In the genomic region with DNA sequence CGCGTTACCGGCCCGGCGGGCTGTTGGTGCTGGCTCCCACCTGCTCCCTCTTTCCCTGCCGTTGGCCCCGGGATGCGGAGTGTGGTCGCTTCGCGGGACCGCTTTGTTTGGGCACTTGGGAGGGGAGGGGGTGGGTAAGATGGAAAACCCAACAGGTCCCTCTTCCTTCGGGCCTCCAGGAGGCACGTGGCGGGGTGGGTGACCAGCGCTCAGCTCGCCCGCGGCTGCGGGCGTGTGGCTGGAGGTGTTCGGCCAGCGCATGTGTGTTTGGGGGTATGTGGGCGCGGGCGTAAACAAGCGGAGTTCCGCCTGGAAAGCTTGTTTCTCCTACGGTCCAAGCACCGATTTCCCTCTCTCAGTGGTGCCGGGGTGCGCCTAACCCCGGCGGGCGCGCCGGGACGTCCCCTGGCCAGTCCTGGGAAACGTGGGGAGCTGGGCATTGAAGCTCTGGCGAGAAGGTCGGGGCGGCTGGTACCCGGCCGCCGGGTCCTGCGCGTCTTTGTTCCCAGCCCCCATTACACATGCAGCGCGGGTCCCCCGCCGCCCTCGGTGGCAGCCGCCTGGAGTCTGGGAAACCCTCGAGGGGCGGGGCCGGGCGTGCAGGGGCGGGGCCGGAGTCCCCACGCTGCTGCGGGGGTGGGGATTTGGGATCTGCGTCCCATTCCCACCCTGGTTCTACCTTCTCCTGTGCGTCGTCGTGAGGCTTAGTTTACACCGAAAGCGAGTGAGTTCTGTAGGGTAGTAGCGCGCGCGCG, we compare ENCODE assay signal across 1 cellular context.
TF ChIP-seq lines count a peak whose summit lies in the region.

No MANE protein-coding gene starts in this region.

TF ChIP-seq in K562, 482 proteins besides CTCF, POLR2A, EP300 and RAD21 (continued from another document and continues in another):
- TF ChIP-seq, protein P1, sequence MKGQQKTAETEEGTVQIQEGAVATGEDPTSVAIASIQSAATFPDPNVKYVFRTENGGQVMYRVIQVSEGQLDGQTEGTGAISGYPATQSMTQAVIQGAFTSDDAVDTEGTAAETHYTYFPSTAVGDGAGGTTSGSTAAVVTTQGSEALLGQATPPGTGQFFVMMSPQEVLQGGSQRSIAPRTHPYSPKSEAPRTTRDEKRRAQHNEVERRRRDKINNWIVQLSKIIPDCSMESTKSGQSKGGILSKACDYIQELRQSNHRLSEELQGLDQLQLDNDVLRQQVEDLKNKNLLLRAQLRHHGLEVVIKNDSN (CRISPR knock-in tag; IDR thresholded peaks at IDR 0.05), result peak; percentile 13; the same call in 1 of the 2 replicates
- TF ChIP-seq, protein P2, sequence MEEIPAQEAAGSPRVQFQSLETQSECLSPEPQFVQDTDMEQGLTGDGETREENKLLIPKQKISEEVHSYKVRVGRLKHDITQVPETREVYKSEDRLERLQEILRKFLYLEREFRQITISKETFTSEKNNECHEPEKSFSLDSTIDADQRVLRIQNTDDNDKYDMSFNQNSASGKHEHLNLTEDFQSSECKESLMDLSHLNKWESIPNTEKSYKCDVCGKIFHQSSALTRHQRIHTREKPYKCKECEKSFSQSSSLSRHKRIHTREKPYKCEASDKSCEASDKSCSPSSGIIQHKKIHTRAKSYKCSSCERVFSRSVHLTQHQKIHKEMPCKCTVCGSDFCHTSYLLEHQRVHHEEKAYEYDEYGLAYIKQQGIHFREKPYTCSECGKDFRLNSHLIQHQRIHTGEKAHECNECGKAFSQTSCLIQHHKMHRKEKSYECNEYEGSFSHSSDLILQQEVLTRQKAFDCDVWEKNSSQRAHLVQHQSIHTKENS (CRISPR knock-in tag; IDR thresholded peaks at IDR 0.05), result no peak
- TF ChIP-seq ZNF175 (CRISPR knock-in tag; IDR thresholded peaks at IDR 0.05; ENCODE audit: low read depth) (no peak), TBL1XR1 (IDR thresholded peaks at IDR 0.05; ENCODE audit: low read length in 2 of 2) (no peak), SREBF2 (CRISPR knock-in tag; IDR thresholded peaks at IDR 0.05) (no peak), FOXJ3 (CRISPR knock-in tag; IDR thresholded peaks at IDR 0.05) (no peak), ZNF41 (CRISPR knock-in tag; conservative IDR thresholded peaks at IDR 0.05) (no peak), ZNF717 (CRISPR knock-in tag; IDR thresholded peaks at IDR 0.05) (no peak), ZKSCAN3 (CRISPR knock-in tag; IDR thresholded peaks at IDR 0.05) (no peak), CCNT2 (IDR thresholded peaks at IDR 0.05; ENCODE audit: borderline replicate concordance, extremely low read depth, insufficient read length, low read depth, low read length) (peak; percentile 41), SOX6 (IDR thresholded peaks at IDR 0.05) (no peak), MTA2 (IDR thresholded peaks at IDR 0.05; ENCODE audit: low read depth) (no peak), TAF9B (IDR thresholded peaks at IDR 0.05; ENCODE audit: partially characterized antibody) (no peak), YY1 (IDR thresholded peaks at IDR 0.05; ENCODE audit: borderline replicate concordance in 1 of 3, control insufficient read depth in 1 of 3, extremely low read depth in 1 of 3, insufficient read depth in 3 of 3, insufficient read length in 1 of 3, insufficient replicate concordance in 2 of 3, low read depth in 1 of 3, low read length in 2 of 3) (peak in 1 of 3 experiments; percentile 16), TRIM28 (IDR thresholded peaks at IDR 0.05) (no peak), ELF4 (CRISPR knock-in tag; IDR thresholded peaks at IDR 0.05) (no peak), NFIC (IDR thresholded peaks at IDR 0.05) (no peak), NRF1 (conservative IDR thresholded peaks at IDR 0.05 in 1 of 2, IDR thresholded peaks at IDR 0.05 in 1 of 2) (peak; percentile 50 to 62), ZNF197 (CRISPR knock-in tag; IDR thresholded peaks at IDR 0.05; ENCODE audit: low read depth) (no peak), CBX5 (IDR thresholded peaks at IDR 0.05; ENCODE audit: borderline replicate concordance, low read depth) (no peak), CREM (IDR thresholded peaks at IDR 0.05; ENCODE audit: low read depth) (peak; percentile 39), MYC (IDR thresholded peaks at IDR 0.05; ENCODE audit: low read depth, low read length) (no peak; the same call in 1 of the 2 replicates), MYC (CRISPR knock-in tag; IDR thresholded peaks at IDR 0.05; ENCODE audit: borderline replicate concordance, low read depth) (peak; percentile 69), CXXC5 (CRISPR knock-in tag; IDR thresholded peaks at IDR 0.05) (peak; percentile 65), HMGN3 (IDR thresholded peaks at IDR 0.05; ENCODE audit: borderline replicate concordance, extremely low read depth, insufficient read length, low read depth, low read length) (peak; percentile 56), ZBTB7A (IDR thresholded peaks at IDR 0.05; ENCODE audit: borderline replicate concordance, control insufficient read depth, low read depth, low read length) (peak; percentile 7; the same call in 1 of the 2 replicates), FOXK2 (conservative IDR thresholded peaks at IDR 0.05 in 1 of 2, IDR thresholded peaks at IDR 0.05 in 1 of 2; ENCODE audit: low read depth in 2 of 2) (0 out of 4 replicates have a peak, but pooled peaks have one; percentile 17 to 30)
- TF ChIP-seq, protein P3, sequence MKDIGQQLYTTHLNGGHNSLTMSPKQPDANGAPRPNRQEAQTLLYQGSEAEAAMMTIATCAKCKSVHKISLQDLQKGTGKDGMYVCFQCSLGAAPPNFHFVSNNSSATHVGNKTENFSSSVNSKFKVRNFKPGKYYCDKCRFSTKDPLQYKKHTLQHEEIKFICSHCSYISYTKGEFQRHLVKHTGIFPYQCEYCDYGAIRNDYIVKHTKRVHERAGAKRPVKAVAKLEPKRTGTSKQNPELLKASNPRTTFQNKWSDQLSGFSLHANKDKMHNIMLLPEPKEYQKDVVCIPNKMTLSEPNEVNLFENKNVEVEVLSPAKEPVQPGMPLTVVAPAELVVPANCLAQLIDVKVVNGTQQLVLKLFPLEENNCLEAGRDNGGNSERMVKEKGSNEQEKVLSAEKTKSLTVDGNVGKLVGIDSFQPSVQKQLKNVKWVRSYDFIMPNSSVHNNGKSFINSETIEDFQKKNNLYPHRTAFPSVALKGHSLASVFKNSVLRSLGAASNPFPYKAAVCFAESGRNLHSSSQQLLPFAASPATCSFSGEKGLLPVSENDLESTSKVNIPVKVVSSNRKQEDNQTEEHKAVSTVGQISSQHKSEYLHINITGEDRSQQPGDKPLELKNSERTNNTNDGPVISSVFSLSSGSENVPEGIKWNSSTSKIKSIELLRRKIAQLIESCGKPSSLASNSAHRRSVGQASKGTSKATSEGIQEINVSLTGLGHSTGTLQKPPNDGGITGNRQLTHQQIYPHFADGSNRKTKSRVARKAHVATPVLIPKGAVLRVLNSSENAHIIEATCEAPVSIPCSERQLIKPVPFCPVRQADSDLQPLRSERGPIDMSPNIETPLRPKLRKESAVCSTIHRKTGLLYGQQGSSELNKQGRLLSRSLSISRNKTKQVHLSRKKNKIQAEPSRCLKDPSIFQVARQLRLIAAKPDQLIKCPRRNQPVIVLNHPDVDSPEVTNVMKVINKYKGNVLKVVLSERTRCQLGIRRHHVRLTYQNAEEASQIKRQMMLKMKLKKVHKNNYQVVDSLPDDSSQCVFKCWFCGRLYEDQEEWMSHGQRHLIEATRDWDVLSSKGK (CRISPR knock-in tag; IDR thresholded peaks at IDR 0.05), result no peak
- TF ChIP-seq, protein P4, sequence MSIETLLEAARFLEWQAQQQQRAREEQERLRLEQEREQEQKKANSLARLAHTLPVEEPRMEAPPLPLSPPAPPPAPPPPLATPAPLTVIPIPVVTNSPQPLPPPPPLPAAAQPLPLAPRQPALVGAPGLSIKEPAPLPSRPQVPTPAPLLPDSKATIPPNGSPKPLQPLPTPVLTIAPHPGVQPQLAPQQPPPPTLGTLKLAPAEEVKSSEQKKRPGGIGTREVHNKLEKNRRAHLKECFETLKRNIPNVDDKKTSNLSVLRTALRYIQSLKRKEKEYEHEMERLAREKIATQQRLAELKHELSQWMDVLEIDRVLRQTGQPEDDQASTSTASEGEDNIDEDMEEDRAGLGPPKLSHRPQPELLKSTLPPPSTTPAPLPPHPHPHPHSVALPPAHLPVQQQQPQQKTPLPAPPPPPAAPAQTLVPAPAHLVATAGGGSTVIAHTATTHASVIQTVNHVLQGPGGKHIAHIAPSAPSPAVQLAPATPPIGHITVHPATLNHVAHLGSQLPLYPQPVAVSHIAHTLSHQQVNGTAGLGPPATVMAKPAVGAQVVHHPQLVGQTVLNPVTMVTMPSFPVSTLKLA (conservative IDR thresholded peaks at IDR 0.05), result peak; percentile 83 to 87
- TF ChIP-seq, protein P5, sequence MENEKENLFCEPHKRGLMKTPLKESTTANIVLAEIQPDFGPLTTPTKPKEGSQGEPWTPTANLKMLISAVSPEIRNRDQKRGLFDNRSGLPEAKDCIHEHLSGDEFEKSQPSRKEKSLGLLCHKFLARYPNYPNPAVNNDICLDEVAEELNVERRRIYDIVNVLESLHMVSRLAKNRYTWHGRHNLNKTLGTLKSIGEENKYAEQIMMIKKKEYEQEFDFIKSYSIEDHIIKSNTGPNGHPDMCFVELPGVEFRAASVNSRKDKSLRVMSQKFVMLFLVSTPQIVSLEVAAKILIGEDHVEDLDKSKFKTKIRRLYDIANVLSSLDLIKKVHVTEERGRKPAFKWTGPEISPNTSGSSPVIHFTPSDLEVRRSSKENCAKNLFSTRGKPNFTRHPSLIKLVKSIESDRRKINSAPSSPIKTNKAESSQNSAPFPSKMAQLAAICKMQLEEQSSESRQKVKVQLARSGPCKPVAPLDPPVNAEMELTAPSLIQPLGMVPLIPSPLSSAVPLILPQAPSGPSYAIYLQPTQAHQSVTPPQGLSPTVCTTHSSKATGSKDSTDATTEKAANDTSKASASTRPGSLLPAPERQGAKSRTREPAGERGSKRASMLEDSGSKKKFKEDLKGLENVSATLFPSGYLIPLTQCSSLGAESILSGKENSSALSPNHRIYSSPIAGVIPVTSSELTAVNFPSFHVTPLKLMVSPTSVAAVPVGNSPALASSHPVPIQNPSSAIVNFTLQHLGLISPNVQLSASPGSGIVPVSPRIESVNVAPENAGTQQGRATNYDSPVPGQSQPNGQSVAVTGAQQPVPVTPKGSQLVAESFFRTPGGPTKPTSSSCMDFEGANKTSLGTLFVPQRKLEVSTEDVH (IDR thresholded peaks at IDR 0.05; ENCODE audit: low read depth, partially characterized antibody), result no peak
- TF ChIP-seq, protein P6, sequence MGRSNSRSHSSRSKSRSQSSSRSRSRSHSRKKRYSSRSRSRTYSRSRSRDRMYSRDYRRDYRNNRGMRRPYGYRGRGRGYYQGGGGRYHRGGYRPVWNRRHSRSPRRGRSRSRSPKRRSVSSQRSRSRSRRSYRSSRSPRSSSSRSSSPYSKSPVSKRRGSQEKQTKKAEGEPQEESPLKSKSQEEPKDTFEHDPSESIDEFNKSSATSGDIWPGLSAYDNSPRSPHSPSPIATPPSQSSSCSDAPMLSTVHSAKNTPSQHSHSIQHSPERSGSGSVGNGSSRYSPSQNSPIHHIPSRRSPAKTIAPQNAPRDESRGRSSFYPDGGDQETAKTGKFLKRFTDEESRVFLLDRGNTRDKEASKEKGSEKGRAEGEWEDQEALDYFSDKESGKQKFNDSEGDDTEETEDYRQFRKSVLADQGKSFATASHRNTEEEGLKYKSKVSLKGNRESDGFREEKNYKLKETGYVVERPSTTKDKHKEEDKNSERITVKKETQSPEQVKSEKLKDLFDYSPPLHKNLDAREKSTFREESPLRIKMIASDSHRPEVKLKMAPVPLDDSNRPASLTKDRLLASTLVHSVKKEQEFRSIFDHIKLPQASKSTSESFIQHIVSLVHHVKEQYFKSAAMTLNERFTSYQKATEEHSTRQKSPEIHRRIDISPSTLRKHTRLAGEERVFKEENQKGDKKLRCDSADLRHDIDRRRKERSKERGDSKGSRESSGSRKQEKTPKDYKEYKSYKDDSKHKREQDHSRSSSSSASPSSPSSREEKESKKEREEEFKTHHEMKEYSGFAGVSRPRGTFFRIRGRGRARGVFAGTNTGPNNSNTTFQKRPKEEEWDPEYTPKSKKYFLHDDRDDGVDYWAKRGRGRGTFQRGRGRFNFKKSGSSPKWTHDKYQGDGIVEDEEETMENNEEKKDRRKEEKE (IDR thresholded peaks at IDR 0.05; ENCODE audit: borderline replicate concordance in 1 of 2, control insufficient read depth in 1 of 2, low read depth in 2 of 2, low read length in 1 of 2), result no peak
- TF ChIP-seq, protein P7, sequence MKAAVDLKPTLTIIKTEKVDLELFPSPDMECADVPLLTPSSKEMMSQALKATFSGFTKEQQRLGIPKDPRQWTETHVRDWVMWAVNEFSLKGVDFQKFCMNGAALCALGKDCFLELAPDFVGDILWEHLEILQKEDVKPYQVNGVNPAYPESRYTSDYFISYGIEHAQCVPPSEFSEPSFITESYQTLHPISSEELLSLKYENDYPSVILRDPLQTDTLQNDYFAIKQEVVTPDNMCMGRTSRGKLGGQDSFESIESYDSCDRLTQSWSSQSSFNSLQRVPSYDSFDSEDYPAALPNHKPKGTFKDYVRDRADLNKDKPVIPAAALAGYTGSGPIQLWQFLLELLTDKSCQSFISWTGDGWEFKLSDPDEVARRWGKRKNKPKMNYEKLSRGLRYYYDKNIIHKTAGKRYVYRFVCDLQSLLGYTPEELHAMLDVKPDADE (conservative IDR thresholded peaks at IDR 0.05; ENCODE audit: control insufficient read depth, low read depth, low read length), result peak; percentile 60; the same call in 1 of the 2 replicates
- TF ChIP-seq, protein P8, sequence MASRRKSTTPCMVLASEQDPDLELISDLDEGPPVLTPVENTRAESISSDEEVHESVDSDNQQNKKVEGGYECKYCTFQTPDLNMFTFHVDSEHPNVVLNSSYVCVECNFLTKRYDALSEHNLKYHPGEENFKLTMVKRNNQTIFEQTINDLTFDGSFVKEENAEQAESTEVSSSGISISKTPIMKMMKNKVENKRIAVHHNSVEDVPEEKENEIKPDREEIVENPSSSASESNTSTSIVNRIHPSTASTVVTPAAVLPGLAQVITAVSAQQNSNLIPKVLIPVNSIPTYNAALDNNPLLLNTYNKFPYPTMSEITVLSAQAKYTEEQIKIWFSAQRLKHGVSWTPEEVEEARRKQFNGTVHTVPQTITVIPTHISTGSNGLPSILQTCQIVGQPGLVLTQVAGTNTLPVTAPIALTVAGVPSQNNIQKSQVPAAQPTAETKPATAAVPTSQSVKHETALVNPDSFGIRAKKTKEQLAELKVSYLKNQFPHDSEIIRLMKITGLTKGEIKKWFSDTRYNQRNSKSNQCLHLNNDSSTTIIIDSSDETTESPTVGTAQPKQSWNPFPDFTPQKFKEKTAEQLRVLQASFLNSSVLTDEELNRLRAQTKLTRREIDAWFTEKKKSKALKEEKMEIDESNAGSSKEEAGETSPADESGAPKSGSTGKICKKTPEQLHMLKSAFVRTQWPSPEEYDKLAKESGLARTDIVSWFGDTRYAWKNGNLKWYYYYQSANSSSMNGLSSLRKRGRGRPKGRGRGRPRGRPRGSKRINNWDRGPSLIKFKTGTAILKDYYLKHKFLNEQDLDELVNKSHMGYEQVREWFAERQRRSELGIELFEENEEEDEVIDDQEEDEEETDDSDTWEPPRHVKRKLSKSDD (conservative IDR thresholded peaks at IDR 0.05; ENCODE audit: low read length), result no peak
- TF ChIP-seq, protein P9, sequence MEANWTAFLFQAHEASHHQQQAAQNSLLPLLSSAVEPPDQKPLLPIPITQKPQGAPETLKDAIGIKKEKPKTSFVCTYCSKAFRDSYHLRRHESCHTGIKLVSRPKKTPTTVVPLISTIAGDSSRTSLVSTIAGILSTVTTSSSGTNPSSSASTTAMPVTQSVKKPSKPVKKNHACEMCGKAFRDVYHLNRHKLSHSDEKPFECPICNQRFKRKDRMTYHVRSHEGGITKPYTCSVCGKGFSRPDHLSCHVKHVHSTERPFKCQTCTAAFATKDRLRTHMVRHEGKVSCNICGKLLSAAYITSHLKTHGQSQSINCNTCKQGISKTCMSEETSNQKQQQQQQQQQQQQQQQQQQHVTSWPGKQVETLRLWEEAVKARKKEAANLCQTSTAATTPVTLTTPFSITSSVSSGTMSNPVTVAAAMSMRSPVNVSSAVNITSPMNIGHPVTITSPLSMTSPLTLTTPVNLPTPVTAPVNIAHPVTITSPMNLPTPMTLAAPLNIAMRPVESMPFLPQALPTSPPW (CRISPR knock-in tag; IDR thresholded peaks at IDR 0.05), result peak; percentile 61
